Comparison of ENCODE assay signal across 25 cellular contexts in genomic region chr5:54471398-54471797, GRCh38. TPM values are rescaled to one million over a fixed set of nuclear protein-coding genes. Genes with fewer than 3 reads are reported as not detected.
"Had no signal": no experiment of that assay in that cellular context is flagged by ENCODE, and none has a peak within 500 bp of the region (broad histone marks: within the 10 kb centered on the region; RNA-seq: fewer than 3 reads in every experiment).

No MANE protein-coding gene starts in this region.

- H3K9ac ChIP-seq: neural progenitor cell, parathyroid adenoma had no signal

- H3K36me3 ChIP-seq: gastrocnemius medialis, neural progenitor cell, right lobe of liver, thyroid gland, vagina had no signal

- H2AFZ ChIP-seq: neural progenitor cell, parathyroid adenoma had no signal

- H3K27ac ChIP-seq: gastrocnemius medialis, neural progenitor cell, parathyroid adenoma, right lobe of liver had no signal

- H3K4me2 ChIP-seq: neural progenitor cell had no signal

- DNase-seq: cortex of kidney; effector memory CD8-positive, alpha-beta T cell; gastrocnemius medialis; head of caudate nucleus; mucosa of descending colon; naive B cell; right lobe of liver; small intestine; stimulated activated CD4-positive, alpha-beta T cell treated with anti-CD3 and anti-CD28 coated beads, Interleukin-12 subunit alpha, Interleukin-12 subunit beta, amount 100 ng/mL, for 4 hours; stimulated activated CD4-positive, alpha-beta T cell treated with anti-CD3 and anti-CD28 coated beads, Interleukin-1b, Interleukin-23, amount 100 ng/mL, for 48 hours; stimulated activated CD4-positive, alpha-beta T cell treated with anti-CD3 and anti-CD28 coated beads, Interleukin-4, amount 100 ng/mL, for 1 hour; stimulated activated CD8-positive, alpha-beta memory T cell treated with anti-CD3 and anti-CD28 coated beads, Interleukin-4, amount 100 ng/mL, for 48 hours; stimulated activated naive CD4-positive, alpha-beta T cell; stimulated activated naive CD8-positive, alpha-beta T cell treated with anti-CD3 and anti-CD28 coated beads, Interleukin-15, amount 100 ng/mL, for 72 hours; trophoblast cell had no signal

- H3K79me2 ChIP-seq: parathyroid adenoma had no signal

- H3K27me3 ChIP-seq: gastrocnemius medialis, neural progenitor cell, right lobe of liver, thyroid gland, vagina had no signal

- H3K4me1 ChIP-seq: neural progenitor cell, parathyroid adenoma, right lobe of liver had no signal

- H3K4me3 ChIP-seq: gastrocnemius medialis, lung, mucosa of descending colon, neural progenitor cell, right lobe of liver, thyroid gland, vagina had no signal

- H3K9me3 ChIP-seq: gastrocnemius medialis, mucosa of descending colon, right lobe of liver, thyroid gland, vagina had no signal

RNA-seq across cellular contexts. Expression of gene HSPB3, which starts 15.9 kb away (rescaled TPM):
- total RNA-seq: dermis microvascular lymphatic vessel endothelial cell, glomerular endothelial cell, mesothelial cell of epicardium, osteoblast, progenitor cell of endocrine pancreas, thyroid gland, vagina had no signal
